ENCODE assay signal across 1 cellular context in genomic region chr2:70946832-70947442, GRCh38.
TF ChIP-seq lines count a peak whose summit lies in the region.

No MANE protein-coding gene starts in this region.

TF ChIP-seq in HepG2, 621 proteins besides CTCF, POLR2A, EP300 and RAD21 (continued from another document and continues in another):
- TF ChIP-seq ZNF574 (CRISPR knock-in tag; IDR thresholded peaks at IDR 0.05), result no peak
- no peak for TF ChIP-seq HBP1 (CRISPR knock-in tag; IDR thresholded peaks at IDR 0.05; ENCODE audit: low read depth)
- TF ChIP-seq TBL1XR1 (IDR thresholded peaks at IDR 0.05; ENCODE audit: borderline replicate concordance, low read length, partially characterized antibody), result no peak
- TF ChIP-seq CREM (IDR thresholded peaks at IDR 0.05), result no peak
- TF ChIP-seq CREM (CRISPR knock-in tag; IDR thresholded peaks at IDR 0.05), result no peak
- no peak for TF ChIP-seq ZNF441 (CRISPR knock-in tag; IDR thresholded peaks at IDR 0.05; ENCODE audit: borderline replicate concordance)
- TF ChIP-seq ZNF326 (CRISPR knock-in tag; IDR thresholded peaks at IDR 0.05; ENCODE audit: borderline replicate concordance), result no peak
- no peak for TF ChIP-seq FOXJ3 (CRISPR knock-in tag; IDR thresholded peaks at IDR 0.05; ENCODE audit: borderline replicate concordance)
- TF ChIP-seq MEIS2 (CRISPR knock-in tag; IDR thresholded peaks at IDR 0.05), result no peak
- TF ChIP-seq ZFP82 (CRISPR knock-in tag; IDR thresholded peaks at IDR 0.05; ENCODE audit: borderline replicate concordance), result no peak
- TF ChIP-seq KAT2B (IDR thresholded peaks at IDR 0.05; ENCODE audit: borderline replicate concordance, low read depth, low read length), result no peak
- no peak for TF ChIP-seq HOXA9 (CRISPR knock-in tag; IDR thresholded peaks at IDR 0.05; ENCODE audit: borderline replicate concordance)
- no peak for TF ChIP-seq ZNF550 (CRISPR knock-in tag; IDR thresholded peaks at IDR 0.05; ENCODE audit: borderline replicate concordance)
- no peak for TF ChIP-seq ZSCAN9 (CRISPR knock-in tag; IDR thresholded peaks at IDR 0.05; ENCODE audit: borderline replicate concordance)
- no peak for TF ChIP-seq MED1 (CRISPR knock-in tag; IDR thresholded peaks at IDR 0.05)
- no peak for TF ChIP-seq AFF4 (CRISPR knock-in tag; IDR thresholded peaks at IDR 0.05)
- TF ChIP-seq SAP130 (CRISPR knock-in tag; IDR thresholded peaks at IDR 0.05; ENCODE audit: low read depth), result 0 out of 2 replicates have a peak, but pooled peaks have one; percentile 20
- no peak for TF ChIP-seq ZFYVE20 (CRISPR knock-in tag; IDR thresholded peaks at IDR 0.05; ENCODE audit: borderline replicate concordance, low read depth)
- no peak for TF ChIP-seq TGIF2 (CRISPR knock-in tag; IDR thresholded peaks at IDR 0.05)
- TF ChIP-seq DZIP1 (CRISPR knock-in tag; IDR thresholded peaks at IDR 0.05), result no peak
- TF ChIP-seq ZNF577 (CRISPR knock-in tag; IDR thresholded peaks at IDR 0.05; ENCODE audit: borderline replicate concordance, low read depth), result no peak
- no peak for TF ChIP-seq RXRA (CRISPR knock-in tag; IDR thresholded peaks at IDR 0.05)
- no peak for TF ChIP-seq THRA (CRISPR knock-in tag; IDR thresholded peaks at IDR 0.05; ENCODE audit: borderline replicate concordance)
- TF ChIP-seq ZNF468 (CRISPR knock-in tag; IDR thresholded peaks at IDR 0.05), result no peak
- TF ChIP-seq RELA (CRISPR knock-in tag; IDR thresholded peaks at IDR 0.05), result no peak
- TF ChIP-seq CEBPB (IDR thresholded peaks at IDR 0.05; ENCODE audit: borderline replicate concordance, low read depth, low read length), result no peak
- peak; percentile 79 for TF ChIP-seq ELF3 (CRISPR knock-in tag; IDR thresholded peaks at IDR 0.05)
- no peak for TF ChIP-seq ZNF431 (CRISPR knock-in tag; IDR thresholded peaks at IDR 0.05; ENCODE audit: borderline replicate concordance, low read depth)
- TF ChIP-seq TRAFD1 (CRISPR knock-in tag; IDR thresholded peaks at IDR 0.05; ENCODE audit: borderline replicate concordance), result no peak
- 0 out of 2 replicates have a peak, but pooled peaks have one; percentile 76 for TF ChIP-seq SSRP1 (CRISPR knock-in tag; IDR thresholded peaks at IDR 0.05)
- no peak for TF ChIP-seq ZNF883 (CRISPR knock-in tag; IDR thresholded peaks at IDR 0.05; ENCODE audit: not compliant biosample characterization)
- TF ChIP-seq THAP11 (CRISPR knock-in tag; IDR thresholded peaks at IDR 0.05), result peak; percentile 53
- TF ChIP-seq ZNF83 (CRISPR knock-in tag; IDR thresholded peaks at IDR 0.05; ENCODE audit: borderline replicate concordance), result no peak
- no peak for TF ChIP-seq ZFP36L2 (CRISPR knock-in tag; IDR thresholded peaks at IDR 0.05)
- no peak for TF ChIP-seq HOXD1 (CRISPR knock-in tag; IDR thresholded peaks at IDR 0.05)
- TF ChIP-seq ZNF235 (CRISPR knock-in tag; IDR thresholded peaks at IDR 0.05; ENCODE audit: borderline replicate concordance), result no peak
- TF ChIP-seq KDM3A (CRISPR knock-in tag; IDR thresholded peaks at IDR 0.05; ENCODE audit: low read depth), result 0 out of 2 replicates have a peak, but pooled peaks have one; percentile 46
- TF ChIP-seq PRDM15 (CRISPR knock-in tag; IDR thresholded peaks at IDR 0.05), result no peak
- TF ChIP-seq KDM5A (IDR thresholded peaks at IDR 0.05; ENCODE audit: borderline replicate concordance, low read length), result no peak
- TF ChIP-seq CENPBD1 (CRISPR knock-in tag; IDR thresholded peaks at IDR 0.05; ENCODE audit: borderline replicate concordance, low read depth), result no peak
- no peak for TF ChIP-seq RFX5 (IDR thresholded peaks at IDR 0.05; ENCODE audit: low read depth, low read length)
- 0 out of 2 replicates have a peak, but pooled peaks have one; percentile 25 for TF ChIP-seq ERF (CRISPR knock-in tag; IDR thresholded peaks at IDR 0.05)
